In the genomic region with DNA sequence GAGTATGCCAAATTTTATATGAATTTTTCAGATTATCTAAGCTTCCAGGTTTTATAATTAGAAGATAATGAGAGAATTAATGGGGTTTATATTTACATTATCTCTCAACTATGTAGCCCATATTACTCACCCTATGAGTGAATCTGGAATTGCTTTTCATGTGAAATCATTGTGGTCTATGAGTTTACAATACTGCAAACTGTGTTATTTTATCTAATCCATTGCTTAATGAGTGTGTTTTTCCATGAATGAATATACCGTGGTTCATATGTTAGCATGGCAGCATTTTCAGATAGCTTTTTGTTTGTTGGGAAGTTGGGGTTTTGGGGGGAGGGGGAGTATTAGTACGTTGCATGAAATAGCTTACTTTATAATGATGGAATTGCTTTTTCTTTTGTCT, we compare ENCODE assay signal across 1 cellular context.
A peak's percentile ranks its signal among the peaks of the same experiment; 100 is the strongest.
TF ChIP-seq lines count a peak whose summit lies in the region.

No MANE protein-coding gene starts in this region.

TF ChIP-seq in HepG2, 621 proteins besides CTCF, POLR2A, EP300 and RAD21:
- TF ChIP-seq, protein P1, sequence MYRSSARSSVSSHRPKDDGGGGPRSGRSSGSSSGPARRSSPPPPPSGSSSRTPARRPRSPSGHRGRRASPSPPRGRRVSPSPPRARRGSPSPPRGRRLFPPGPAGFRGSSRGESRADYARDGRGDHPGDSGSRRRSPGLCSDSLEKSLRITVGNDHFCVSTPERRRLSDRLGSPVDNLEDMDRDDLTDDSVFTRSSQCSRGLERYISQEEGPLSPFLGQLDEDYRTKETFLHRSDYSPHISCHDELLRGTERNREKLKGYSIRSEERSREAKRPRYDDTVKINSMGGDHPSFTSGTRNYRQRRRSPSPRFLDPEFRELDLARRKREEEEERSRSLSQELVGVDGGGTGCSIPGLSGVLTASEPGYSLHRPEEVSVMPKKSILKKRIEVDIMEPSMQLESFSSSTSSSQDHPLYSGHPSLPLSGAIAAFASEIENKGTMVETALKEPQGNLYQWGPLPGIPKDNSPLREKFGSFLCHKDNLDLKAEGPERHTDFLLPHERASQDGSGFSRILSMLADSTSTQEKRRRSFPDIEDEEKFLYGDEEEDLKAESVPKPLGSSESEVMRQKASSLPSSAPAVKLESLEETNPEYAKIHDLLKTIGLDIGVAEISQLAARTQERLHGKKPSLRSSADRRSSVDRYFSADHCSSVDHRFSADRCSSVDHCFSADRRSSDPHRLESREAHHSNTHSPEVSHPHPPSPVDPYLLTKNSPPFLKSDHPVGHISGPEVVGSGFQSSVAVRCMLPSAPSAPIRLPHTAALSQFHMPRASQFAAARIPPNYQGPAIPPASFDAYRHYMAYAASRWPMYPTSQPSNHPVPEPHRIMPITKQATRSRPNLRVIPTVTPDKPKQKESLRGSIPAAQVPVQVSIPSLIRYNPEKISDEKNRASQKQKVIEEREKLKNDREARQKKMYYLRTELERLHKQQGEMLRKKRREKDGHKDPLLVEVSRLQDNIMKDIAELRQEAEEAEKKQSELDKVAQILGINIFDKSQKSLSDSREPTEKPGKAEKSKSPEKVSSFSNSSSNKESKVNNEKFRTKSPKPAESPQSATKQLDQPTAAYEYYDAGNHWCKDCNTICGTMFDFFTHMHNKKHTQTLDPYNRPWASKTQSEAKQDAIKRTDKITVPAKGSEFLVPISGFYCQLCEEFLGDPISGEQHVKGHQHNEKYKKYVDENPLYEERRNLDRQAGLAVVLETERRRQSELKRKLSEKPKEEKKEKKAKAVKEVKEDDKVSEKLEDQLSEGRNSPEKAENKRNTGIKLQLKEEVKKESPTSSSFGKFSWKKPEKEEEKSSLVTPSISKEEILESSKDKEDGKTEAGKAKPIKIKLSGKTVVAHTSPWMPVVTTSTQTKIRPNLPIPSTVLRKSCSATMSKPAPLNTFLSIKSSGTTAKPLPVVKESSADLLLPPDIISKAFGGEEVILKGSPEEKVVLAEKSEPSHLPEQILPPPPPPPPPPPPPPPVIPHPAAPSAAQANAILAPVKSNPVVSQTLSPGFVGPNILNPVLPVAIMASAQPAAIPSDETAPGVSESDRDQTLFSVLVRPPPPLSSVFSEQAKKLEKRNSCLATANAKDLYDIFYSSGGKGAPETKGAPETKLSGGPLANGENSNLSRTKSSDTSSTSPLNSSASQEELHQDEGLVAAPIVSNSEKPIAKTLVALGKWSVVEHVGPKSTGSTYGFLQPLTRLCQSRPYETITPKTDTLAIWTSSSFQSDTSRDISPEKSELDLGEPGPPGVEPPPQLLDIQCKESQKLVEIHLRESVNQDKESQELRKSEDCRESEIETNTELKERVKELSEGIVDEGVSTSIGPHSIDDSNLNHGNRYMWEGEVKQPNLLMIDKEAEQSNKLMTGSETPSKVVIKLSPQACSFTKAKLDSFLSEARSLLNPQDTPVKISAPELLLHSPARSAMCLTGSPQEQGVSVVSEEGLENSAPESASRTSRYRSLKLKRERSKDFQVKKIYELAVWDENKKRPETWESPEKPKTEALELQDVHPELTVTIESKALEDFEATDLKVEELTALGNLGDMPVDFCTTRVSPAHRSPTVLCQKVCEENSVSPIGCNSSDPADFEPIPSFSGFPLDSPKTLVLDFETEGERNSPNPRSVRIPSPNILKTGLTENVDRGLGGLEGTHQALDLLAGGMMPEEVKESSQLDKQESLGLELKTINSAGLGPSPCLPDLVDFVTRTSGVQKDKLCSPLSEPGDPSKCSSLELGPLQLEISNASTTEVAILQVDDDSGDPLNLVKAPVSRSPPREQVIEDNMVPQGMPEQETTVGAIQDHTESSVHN (CRISPR knock-in tag; IDR thresholded peaks at IDR 0.05) = no peak
- no peak for TF ChIP-seq ZNF235 (CRISPR knock-in tag; IDR thresholded peaks at IDR 0.05; ENCODE audit: borderline replicate concordance)
- TF ChIP-seq HNRNPK (IDR thresholded peaks at IDR 0.05; ENCODE audit: low read depth, low read length, poor library complexity, severe bottlenecking) = peak; percentile 38
